1 cellular context compared by ENCODE assay signal in the genomic region with DNA sequence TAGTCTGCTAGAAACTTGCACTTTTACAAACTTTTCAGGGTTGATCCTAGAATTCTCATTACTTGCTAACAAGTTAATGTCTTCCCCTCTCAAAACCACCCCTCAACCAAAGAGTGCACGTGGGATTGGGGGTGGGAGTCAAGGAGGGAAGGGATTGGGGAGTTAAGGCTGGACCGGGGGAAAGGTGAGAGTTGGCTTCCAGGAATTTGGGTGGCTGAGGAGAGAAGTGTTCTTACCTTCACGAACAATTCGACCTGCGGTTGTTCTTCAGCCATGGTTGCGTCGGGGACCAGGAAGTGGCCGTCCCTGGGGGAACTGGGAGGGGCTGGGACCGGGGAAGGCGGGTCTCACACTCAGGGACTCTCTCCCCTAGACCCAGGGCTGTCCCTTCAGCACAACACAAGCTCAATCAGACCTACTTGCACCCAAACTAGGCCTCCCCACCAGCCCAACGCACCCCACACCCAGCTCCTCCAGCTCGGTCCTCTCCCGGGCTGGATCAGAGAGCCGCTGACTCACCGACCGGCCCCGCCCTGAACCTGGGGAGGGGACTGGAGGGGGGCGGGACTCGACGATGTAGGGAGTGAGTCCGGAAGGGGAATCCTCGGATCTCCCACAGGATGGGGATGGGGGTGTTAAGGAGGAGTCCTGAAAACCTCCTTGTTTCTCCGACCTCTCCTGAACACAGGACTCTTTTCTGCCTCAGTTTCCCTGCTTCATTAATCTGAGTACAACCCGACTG.
TF ChIP-seq lines count a peak whose summit lies in the region.

A gene (minus strand): TSS at position 505 of the 742 bp plus-strand sequence. CDS start 230 bp downstream, at position 275.

TF ChIP-seq in HepG2, 621 proteins besides CTCF, POLR2A, EP300 and RAD21 (continued from another document and continues in another):
- TF ChIP-seq, protein P1, sequence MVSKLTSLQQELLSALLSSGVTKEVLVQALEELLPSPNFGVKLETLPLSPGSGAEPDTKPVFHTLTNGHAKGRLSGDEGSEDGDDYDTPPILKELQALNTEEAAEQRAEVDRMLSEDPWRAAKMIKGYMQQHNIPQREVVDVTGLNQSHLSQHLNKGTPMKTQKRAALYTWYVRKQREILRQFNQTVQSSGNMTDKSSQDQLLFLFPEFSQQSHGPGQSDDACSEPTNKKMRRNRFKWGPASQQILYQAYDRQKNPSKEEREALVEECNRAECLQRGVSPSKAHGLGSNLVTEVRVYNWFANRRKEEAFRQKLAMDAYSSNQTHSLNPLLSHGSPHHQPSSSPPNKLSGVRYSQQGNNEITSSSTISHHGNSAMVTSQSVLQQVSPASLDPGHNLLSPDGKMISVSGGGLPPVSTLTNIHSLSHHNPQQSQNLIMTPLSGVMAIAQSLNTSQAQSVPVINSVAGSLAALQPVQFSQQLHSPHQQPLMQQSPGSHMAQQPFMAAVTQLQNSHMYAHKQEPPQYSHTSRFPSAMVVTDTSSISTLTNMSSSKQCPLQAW (CRISPR knock-in tag; IDR thresholded peaks at IDR 0.05) = peak; percentile 55
- TF ChIP-seq, protein P2, sequence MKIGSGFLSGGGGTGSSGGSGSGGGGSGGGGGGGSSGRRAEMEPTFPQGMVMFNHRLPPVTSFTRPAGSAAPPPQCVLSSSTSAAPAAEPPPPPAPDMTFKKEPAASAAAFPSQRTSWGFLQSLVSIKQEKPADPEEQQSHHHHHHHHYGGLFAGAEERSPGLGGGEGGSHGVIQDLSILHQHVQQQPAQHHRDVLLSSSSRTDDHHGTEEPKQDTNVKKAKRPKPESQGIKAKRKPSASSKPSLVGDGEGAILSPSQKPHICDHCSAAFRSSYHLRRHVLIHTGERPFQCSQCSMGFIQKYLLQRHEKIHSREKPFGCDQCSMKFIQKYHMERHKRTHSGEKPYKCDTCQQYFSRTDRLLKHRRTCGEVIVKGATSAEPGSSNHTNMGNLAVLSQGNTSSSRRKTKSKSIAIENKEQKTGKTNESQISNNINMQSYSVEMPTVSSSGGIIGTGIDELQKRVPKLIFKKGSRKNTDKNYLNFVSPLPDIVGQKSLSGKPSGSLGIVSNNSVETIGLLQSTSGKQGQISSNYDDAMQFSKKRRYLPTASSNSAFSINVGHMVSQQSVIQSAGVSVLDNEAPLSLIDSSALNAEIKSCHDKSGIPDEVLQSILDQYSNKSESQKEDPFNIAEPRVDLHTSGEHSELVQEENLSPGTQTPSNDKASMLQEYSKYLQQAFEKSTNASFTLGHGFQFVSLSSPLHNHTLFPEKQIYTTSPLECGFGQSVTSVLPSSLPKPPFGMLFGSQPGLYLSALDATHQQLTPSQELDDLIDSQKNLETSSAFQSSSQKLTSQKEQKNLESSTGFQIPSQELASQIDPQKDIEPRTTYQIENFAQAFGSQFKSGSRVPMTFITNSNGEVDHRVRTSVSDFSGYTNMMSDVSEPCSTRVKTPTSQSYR (CRISPR knock-in tag; IDR thresholded peaks at IDR 0.05; ENCODE audit: borderline replicate concordance) = peak; percentile 56; the same call in 1 of the 2 replicates
- TF ChIP-seq, protein P3, sequence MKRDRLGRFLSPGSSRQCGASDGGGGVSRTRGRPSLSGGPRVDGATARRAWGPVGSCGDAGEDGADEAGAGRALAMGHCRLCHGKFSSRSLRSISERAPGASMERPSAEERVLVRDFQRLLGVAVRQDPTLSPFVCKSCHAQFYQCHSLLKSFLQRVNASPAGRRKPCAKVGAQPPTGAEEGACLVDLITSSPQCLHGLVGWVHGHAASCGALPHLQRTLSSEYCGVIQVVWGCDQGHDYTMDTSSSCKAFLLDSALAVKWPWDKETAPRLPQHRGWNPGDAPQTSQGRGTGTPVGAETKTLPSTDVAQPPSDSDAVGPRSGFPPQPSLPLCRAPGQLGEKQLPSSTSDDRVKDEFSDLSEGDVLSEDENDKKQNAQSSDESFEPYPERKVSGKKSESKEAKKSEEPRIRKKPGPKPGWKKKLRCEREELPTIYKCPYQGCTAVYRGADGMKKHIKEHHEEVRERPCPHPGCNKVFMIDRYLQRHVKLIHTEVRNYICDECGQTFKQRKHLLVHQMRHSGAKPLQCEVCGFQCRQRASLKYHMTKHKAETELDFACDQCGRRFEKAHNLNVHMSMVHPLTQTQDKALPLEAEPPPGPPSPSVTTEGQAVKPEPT (CRISPR knock-in tag; IDR thresholded peaks at IDR 0.05; ENCODE audit: low read depth) = no peak
- TF ChIP-seq ZNF790 (CRISPR knock-in tag; IDR thresholded peaks at IDR 0.05; ENCODE audit: borderline replicate concordance) = peak; percentile 63; the same call in 1 of the 2 replicates
- TF ChIP-seq ZNF841 (CRISPR knock-in tag; IDR thresholded peaks at IDR 0.05; ENCODE audit: borderline replicate concordance) = no peak; the same call in 1 of the 2 replicates
- peak; percentile 36; the same call in 1 of the 2 replicates for TF ChIP-seq GZF1 (CRISPR knock-in tag; IDR thresholded peaks at IDR 0.05)
- TF ChIP-seq ZBTB20 (CRISPR knock-in tag; IDR thresholded peaks at IDR 0.05; ENCODE audit: borderline replicate concordance, low read depth) = peak; percentile 51; the same call in 1 of the 2 replicates
- TF ChIP-seq ZNF761 (CRISPR knock-in tag; conservative IDR thresholded peaks at IDR 0.05) = 0 out of 2 replicates have a peak, but pooled peaks have one; percentile 75
- TF ChIP-seq, protein P4, sequence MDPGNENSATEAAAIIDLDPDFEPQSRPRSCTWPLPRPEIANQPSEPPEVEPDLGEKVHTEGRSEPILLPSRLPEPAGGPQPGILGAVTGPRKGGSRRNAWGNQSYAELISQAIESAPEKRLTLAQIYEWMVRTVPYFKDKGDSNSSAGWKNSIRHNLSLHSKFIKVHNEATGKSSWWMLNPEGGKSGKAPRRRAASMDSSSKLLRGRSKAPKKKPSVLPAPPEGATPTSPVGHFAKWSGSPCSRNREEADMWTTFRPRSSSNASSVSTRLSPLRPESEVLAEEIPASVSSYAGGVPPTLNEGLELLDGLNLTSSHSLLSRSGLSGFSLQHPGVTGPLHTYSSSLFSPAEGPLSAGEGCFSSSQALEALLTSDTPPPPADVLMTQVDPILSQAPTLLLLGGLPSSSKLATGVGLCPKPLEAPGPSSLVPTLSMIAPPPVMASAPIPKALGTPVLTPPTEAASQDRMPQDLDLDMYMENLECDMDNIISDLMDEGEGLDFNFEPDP (CRISPR knock-in tag; conservative IDR thresholded peaks at IDR 0.05) = no peak
- TF ChIP-seq, protein P5, sequence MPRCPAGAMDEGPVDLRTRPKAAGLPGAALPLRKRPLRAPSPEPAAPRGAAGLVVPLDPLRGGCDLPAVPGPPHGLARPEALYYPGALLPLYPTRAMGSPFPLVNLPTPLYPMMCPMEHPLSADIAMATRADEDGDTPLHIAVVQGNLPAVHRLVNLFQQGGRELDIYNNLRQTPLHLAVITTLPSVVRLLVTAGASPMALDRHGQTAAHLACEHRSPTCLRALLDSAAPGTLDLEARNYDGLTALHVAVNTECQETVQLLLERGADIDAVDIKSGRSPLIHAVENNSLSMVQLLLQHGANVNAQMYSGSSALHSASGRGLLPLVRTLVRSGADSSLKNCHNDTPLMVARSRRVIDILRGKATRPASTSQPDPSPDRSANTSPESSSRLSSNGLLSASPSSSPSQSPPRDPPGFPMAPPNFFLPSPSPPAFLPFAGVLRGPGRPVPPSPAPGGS (CRISPR knock-in tag; IDR thresholded peaks at IDR 0.05) = peak; percentile 76; the same call in 1 of the 2 replicates
- 0 out of 2 replicates have a peak, but pooled peaks have one; percentile 72 for TF ChIP-seq HOXA9 (CRISPR knock-in tag; IDR thresholded peaks at IDR 0.05; ENCODE audit: borderline replicate concordance)
- peak; percentile 66; the same call in 1 of the 2 replicates for TF ChIP-seq ZFY (CRISPR knock-in tag; IDR thresholded peaks at IDR 0.05)
- TF ChIP-seq, protein P6, sequence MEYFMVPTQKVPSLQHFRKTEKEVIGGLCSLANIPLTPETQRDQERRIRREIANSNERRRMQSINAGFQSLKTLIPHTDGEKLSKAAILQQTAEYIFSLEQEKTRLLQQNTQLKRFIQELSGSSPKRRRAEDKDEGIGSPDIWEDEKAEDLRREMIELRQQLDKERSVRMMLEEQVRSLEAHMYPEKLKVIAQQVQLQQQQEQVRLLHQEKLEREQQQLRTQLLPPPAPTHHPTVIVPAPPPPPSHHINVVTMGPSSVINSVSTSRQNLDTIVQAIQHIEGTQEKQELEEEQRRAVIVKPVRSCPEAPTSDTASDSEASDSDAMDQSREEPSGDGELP (IDR thresholded peaks at IDR 0.05; ENCODE audit: borderline replicate concordance, low read depth) = peak; percentile 37; the same call in 1 of the 2 replicates
- TF ChIP-seq ARHGAP35 (CRISPR knock-in tag; IDR thresholded peaks at IDR 0.05; ENCODE audit: borderline replicate concordance) = peak; percentile 60; the same call in 1 of the 2 replicates
- TF ChIP-seq KAT7 (CRISPR knock-in tag; IDR thresholded peaks at IDR 0.05; ENCODE audit: borderline replicate concordance) = peak; percentile 91; the same call in 1 of the 2 replicates
- TF ChIP-seq, protein P7, sequence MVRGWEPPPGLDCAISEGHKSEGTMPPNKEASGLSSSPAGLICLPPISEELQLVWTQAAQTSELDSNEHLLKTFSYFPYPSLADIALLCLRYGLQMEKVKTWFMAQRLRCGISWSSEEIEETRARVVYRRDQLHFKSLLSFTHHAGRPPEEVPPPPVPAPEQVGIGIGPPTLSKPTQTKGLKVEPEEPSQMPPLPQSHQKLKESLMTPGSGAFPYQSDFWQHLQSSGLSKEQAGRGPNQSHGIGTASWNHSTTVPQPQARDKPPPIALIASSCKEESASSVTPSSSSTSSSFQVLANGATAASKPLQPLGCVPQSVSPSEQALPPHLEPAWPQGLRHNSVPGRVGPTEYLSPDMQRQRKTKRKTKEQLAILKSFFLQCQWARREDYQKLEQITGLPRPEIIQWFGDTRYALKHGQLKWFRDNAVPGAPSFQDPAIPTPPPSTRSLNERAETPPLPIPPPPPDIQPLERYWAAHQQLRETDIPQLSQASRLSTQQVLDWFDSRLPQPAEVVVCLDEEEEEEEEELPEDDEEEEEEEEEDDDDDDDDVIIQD (CRISPR knock-in tag; IDR thresholded peaks at IDR 0.05; ENCODE audit: low read depth) = peak; percentile 82; the same call in 1 of the 2 replicates
- TF ChIP-seq, protein P8, sequence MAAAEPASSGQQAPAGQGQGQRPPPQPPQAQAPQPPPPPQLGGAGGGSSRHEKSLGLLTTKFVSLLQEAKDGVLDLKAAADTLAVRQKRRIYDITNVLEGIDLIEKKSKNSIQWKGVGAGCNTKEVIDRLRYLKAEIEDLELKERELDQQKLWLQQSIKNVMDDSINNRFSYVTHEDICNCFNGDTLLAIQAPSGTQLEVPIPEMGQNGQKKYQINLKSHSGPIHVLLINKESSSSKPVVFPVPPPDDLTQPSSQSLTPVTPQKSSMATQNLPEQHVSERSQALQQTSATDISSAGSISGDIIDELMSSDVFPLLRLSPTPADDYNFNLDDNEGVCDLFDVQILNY (CRISPR knock-in tag; conservative IDR thresholded peaks at IDR 0.05) = 0 out of 2 replicates have a peak, but pooled peaks have one; percentile 14
- peak; percentile 69 for TF ChIP-seq NCOA2 (CRISPR knock-in tag; IDR thresholded peaks at IDR 0.05)
- TF ChIP-seq RBM39 (IDR thresholded peaks at IDR 0.05; ENCODE audit: low read depth, low read length, poor library complexity, severe bottlenecking) = peak; percentile 97
- peak; percentile 51; the same call in 1 of the 2 replicates for TF ChIP-seq ZNF816 (CRISPR knock-in tag; IDR thresholded peaks at IDR 0.05; ENCODE audit: borderline replicate concordance)
- peak; percentile 95; the same call in 1 of the 2 replicates for TF ChIP-seq NFKBIZ (CRISPR knock-in tag; IDR thresholded peaks at IDR 0.05)
- TF ChIP-seq KLF9 (CRISPR knock-in tag; IDR thresholded peaks at IDR 0.05; ENCODE audit: low read depth) = peak; percentile 53
- TF ChIP-seq ZNF235 (CRISPR knock-in tag; IDR thresholded peaks at IDR 0.05; ENCODE audit: borderline replicate concordance) = peak; percentile 84; the same call in 1 of the 2 replicates
- peak; percentile 80 for TF ChIP-seq GABPB1 (CRISPR knock-in tag; IDR thresholded peaks at IDR 0.05)
- 0 out of 2 replicates have a peak, but pooled peaks have one; percentile 20 for TF ChIP-seq GATAD1 (CRISPR knock-in tag; IDR thresholded peaks at IDR 0.05)
- peak in 1 of 2 experiments; percentile 95; a peak in 2 of 4 replicates for TF ChIP-seq KLF16 (CRISPR knock-in tag; IDR thresholded peaks at IDR 0.05)
- TF ChIP-seq, protein P9, sequence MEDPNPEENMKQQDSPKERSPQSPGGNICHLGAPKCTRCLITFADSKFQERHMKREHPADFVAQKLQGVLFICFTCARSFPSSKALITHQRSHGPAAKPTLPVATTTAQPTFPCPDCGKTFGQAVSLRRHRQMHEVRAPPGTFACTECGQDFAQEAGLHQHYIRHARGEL (CRISPR knock-in tag; IDR thresholded peaks at IDR 0.05) = 0 out of 2 replicates have a peak, but pooled peaks have one; percentile 32
- TF ChIP-seq GLI4 (CRISPR knock-in tag; IDR thresholded peaks at IDR 0.05; ENCODE audit: borderline replicate concordance) = peak; percentile 7; the same call in 1 of the 2 replicates
- TF ChIP-seq ELF4 (CRISPR knock-in tag; IDR thresholded peaks at IDR 0.05; ENCODE audit: borderline replicate concordance) = peak; percentile 72
- 0 out of 2 replicates have a peak, but pooled peaks have one; percentile 56 for TF ChIP-seq U2AF2 (IDR thresholded peaks at IDR 0.05; ENCODE audit: low read depth, low read length)
- no peak for TF ChIP-seq ZNF207 (IDR thresholded peaks at IDR 0.05; ENCODE audit: borderline replicate concordance)
- TF ChIP-seq, protein P10, sequence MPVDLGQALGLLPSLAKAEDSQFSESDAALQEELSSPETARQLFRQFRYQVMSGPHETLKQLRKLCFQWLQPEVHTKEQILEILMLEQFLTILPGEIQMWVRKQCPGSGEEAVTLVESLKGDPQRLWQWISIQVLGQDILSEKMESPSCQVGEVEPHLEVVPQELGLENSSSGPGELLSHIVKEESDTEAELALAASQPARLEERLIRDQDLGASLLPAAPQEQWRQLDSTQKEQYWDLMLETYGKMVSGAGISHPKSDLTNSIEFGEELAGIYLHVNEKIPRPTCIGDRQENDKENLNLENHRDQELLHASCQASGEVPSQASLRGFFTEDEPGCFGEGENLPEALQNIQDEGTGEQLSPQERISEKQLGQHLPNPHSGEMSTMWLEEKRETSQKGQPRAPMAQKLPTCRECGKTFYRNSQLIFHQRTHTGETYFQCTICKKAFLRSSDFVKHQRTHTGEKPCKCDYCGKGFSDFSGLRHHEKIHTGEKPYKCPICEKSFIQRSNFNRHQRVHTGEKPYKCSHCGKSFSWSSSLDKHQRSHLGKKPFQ (CRISPR knock-in tag; IDR thresholded peaks at IDR 0.05; ENCODE audit: insufficient replicate concordance) = peak; percentile 91
